Comparison of ENCODE assay signal across 15 cellular contexts in the genomic region with DNA sequence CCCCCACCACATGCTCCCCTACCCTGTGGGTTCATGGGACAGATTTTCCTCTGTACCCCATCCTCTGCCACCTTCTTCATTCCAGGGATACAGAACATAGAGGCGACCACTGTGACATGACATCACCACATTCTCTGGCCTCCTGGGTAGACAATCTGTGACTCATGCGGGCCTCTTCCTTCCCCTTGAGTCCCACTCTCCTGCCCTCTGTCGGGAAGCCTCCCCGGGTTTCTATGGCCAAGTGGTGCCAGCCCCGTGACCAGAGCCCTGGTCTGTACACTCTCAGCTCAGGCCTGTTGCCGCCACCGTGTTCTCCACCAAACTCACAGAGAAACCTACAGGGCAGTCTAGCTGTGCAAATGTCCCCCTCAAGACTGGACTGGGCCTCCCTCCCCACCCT. TPM values are rescaled to one million over a fixed set of nuclear protein-coding genes. Genes with fewer than 3 reads are reported as not detected.
A peak's percentile ranks its signal among the peaks of the same experiment; 100 is the strongest.
DNase-seq lines count a peak whose midpoint lies in the region; ATAC-seq and TF ChIP-seq lines count a peak whose summit lies in the region.
"Had no signal": no experiment of that assay in that cellular context is flagged by ENCODE, and none has a peak within 500 bp of the region (broad histone marks: within the 10 kb centered on the region; RNA-seq: fewer than 3 reads in every experiment).

No MANE protein-coding gene starts in this region.

- DNase-seq in left ventricle myocardium inferior (no peak), left ventricle myocardium superior (no peak), brain microvascular endothelial cell (peak; percentile 36), lung microvascular endothelial cell (ENCODE audit: low read depth in 2 of 2) (peak; percentile 44 to 77), NCI-H2081 treated with DMSO at 0.1 percent for 48 hours (lab: John Stamatoyannopoulos, UW) (no peak), GDM1 (lab: John Stamatoyannopoulos, UW) (no peak), middle frontal gyrus (ENCODE audit: extremely low spot score, low spot score) (no peak)
- DNase-seq: DMS79; foreskin fibroblast; immature natural killer cell; naive thymus-derived CD8-positive, alpha-beta T cell had no signal

- intact Hi-C loops in left ventricle myocardium inferior (cut with micrococcal nuclease) = no loop called here
- intact Hi-C loops in left ventricle myocardium superior (cut with micrococcal nuclease) = no loop called here

- ATAC-seq in left ventricle myocardium superior = no peak
- no peak for ATAC-seq in HG02840 (IDR thresholded peaks at IDR 0.05; ENCODE audit: low FRiP score, unreplicated experiment)
- ATAC-seq: activated CD4-positive, CD25-positive, alpha-beta regulatory T cell treated with anti-CD3 and anti-CD28 coated beads, Interleukin-2, amount 50 U/mL, for 24 hours; GM12878; naive thymus-derived CD8-positive, alpha-beta T cell had no signal

- H3K27ac ChIP-seq in left ventricle myocardium inferior (replicated peaks) (peak overlapping the region; percentile 59), brain microvascular endothelial cell (no peak overlapping the region)

- H3K4me3 ChIP-seq in left ventricle myocardium inferior = no peak overlapping the region
- no peak overlapping the region for H3K4me3 ChIP-seq in brain microvascular endothelial cell (ENCODE audit: low read depth, low read length)
- H3K4me3 ChIP-seq: adrenal gland, GM12878 had no signal

- TF ChIP-seq CTCF in left ventricle myocardium inferior (IDR thresholded peaks at IDR 0.05; ENCODE audit: borderline replicate concordance) (no peak), brain microvascular endothelial cell (IDR thresholded peaks at IDR 0.05; ENCODE audit: low read depth, low read length, missing control alignments) (peak; percentile 47)

- no peaks in the 10 kb centered on the region for H3K36me3 ChIP-seq in left ventricle myocardium inferior
- H3K36me3 ChIP-seq in brain microvascular endothelial cell (replicated peaks) = no peaks in the 10 kb centered on the region
- H3K36me3 ChIP-seq: adrenal gland had no signal

- H3K9me3 ChIP-seq in left ventricle myocardium inferior (replicated peaks) = no peaks in the 10 kb centered on the region
- H3K9me3 ChIP-seq: adrenal gland had no signal

- peaks cover 87% of the 10 kb centered on the region for H3K4me1 ChIP-seq in left ventricle myocardium inferior

- in situ Hi-C loops in brain microvascular endothelial cell (cut with HindIII; ENCODE audit: low pct_ligation_motif_present, low sequenced_read_pairs) = no loop called here

- H3K27me3 ChIP-seq in left ventricle myocardium inferior (ENCODE audit: low read depth) (no peaks in the 10 kb centered on the region), brain microvascular endothelial cell (replicated peaks) (no peaks in the 10 kb centered on the region)
- H3K27me3 ChIP-seq: adrenal gland had no signal

RNA-seq across cellular contexts. Expression of a gene that starts 8.0 kb away (rescaled TPM):
- total RNA-seq in left ventricle myocardium inferior (3.7 TPM), left ventricle myocardium superior (8.9 TPM), lung microvascular endothelial cell (0.20 and 0.65 TPM in 2 replicates)

Comparison
In these comparisons a context has a peak if more than half of its experiments do, and no peak if none do; other contexts are left out.
1. DNase-seq: peak in brain microvascular endothelial cell (single experiment) and lung microvascular endothelial cell (2 of 2); none in left ventricle myocardium inferior (single experiment), left ventricle myocardium superior (single experiment), NCI-H2081 treated with DMSO at 0.1 percent for 48 hours (single experiment), GDM1 (single experiment) and middle frontal gyrus (single experiment).